In genomic region chr7:158423190-158423555, GRCh38 we compare ENCODE assay signal across 22 cellular contexts.
DNase-seq lines count a peak whose midpoint lies in the region; ATAC-seq and TF ChIP-seq lines count a peak whose summit lies in the region.
"Had no signal": no experiment of that assay in that cellular context is flagged by ENCODE, and none has a peak within 500 bp of the region (broad histone marks: within the 10 kb centered on the region; RNA-seq: fewer than 3 reads in every experiment).

No MANE protein-coding gene starts in this region.

- H3K4me1 ChIP-seq in BLaER1 treated with 17β-estradiol and CSF1 and Interleukin-3, amounts not matched to agents 10 nM and 100 nM, result peaks cover 19 to 40% (median 35%) of the 10 kb centered on the region in 10 experiments
- H3K4me1 ChIP-seq in HEK293 (ENCODE audit: control insufficient read depth, insufficient read depth, low read length), result no peaks in the 10 kb centered on the region
- H3K4me1 ChIP-seq: Peyer's patch had no signal

- CTCF ChIA-PET in HEK293 (lab: Yijun Ruan, JAX), result no interaction called here

- peak overlapping the region in 5 of 11 experiments; percentile 25 to 55 (median 38); a peak in 6 of 22 replicates for H3K9ac ChIP-seq in BLaER1 treated with 17β-estradiol and CSF1 and Interleukin-3, amounts not matched to agents 10 nM and 100 nM

- H4K20me1 ChIP-seq in BLaER1 treated with 17β-estradiol and CSF1 and Interleukin-3, amounts not matched to agents 10 nM and 100 nM, result no peaks in the 10 kb centered on the region

- TF ChIP-seq CTCF in HEK293 (tag by site-specific recombination; IDR thresholded peaks at IDR 0.05) (no peak), chondrocyte (IDR thresholded peaks at IDR 0.05) (no peak)

- H3K27ac ChIP-seq in BLaER1 treated with 17β-estradiol and CSF1 and Interleukin-3, amounts not matched to agents 10 nM and 100 nM, result peak overlapping the region in 7 of 11 experiments; percentile 1 to 71 (median 52); a peak in 10 of 22 replicates
- H3K27ac ChIP-seq in HEK293 (ENCODE audit: extremely low read depth, low read depth, low read length), result no peak overlapping the region
- H3K27ac ChIP-seq: Peyer's patch, SK-N-MC had no signal

- peaks cover 2% of the 10 kb centered on the region for H3K9me3 Mint-ChIP-seq in chondrocyte (ENCODE audit: low read depth)
- peaks cover 2% of the 10 kb centered on the region for H3K9me3 Mint-ChIP-seq in stimulated activated memory B cell treated with anti-CD40 and anti-IgM and Interleukin-4, amounts not matched to agents 10 μg/mL and 1 μg/mL and 100 μg/mL, for 72 hours

- no peak overlapping the region for H3K4me3 Mint-ChIP-seq in chondrocyte (ENCODE audit: unreplicated experiment)
- H3K4me3 Mint-ChIP-seq in stimulated activated memory B cell treated with anti-CD40 and anti-IgM and Interleukin-4, amounts not matched to agents 10 μg/mL and 1 μg/mL and 100 μg/mL, for 72 hours, result no peak overlapping the region
- H3K4me3 Mint-ChIP-seq: B cell, H9 had no signal

- DNase-seq in chondrocyte (ENCODE audit: low spot score) (peak; percentile 35), kidney tubule cell (ENCODE audit: low spot score) (no peak), EL (no peak), NCI-H2227 (lab: John Stamatoyannopoulos, UW; ENCODE audit: unreplicated experiment) (no peak)
- DNase-seq: Calu3, DMS153, DND-41, H9, KG1, MG63, NCI-H1048, NCI-H1417, NCI-H1694, NCI-H2029 treated with DMSO at 0.1 percent for 48 hours, NCI-H2227 treated with DMSO at 0.1 percent for 48 hours, SIG-M5 had no signal

- H3K4me2 ChIP-seq in BLaER1 treated with 17β-estradiol and CSF1 and Interleukin-3, amounts not matched to agents 10 nM and 100 nM, result peak overlapping the region; percentile 72 to 97 (median 84)

- H3K9me3 ChIP-seq in BLaER1 treated with 17β-estradiol and CSF1 and Interleukin-3, amounts not matched to agents 10 nM and 100 nM (replicated peaks in 1 of 11), result peaks cover 8 to 20% (median 14%) of the 10 kb centered on the region in 11 experiments; a peak in 21 of 22 replicates
- H3K9me3 ChIP-seq in HEK293 (ENCODE audit: control insufficient read depth, insufficient read depth, low read depth, low read length), result no peaks in the 10 kb centered on the region
- H3K9me3 ChIP-seq: MG63, Peyer's patch had no signal

- H3K36me3 Mint-ChIP-seq in chondrocyte (ENCODE audit: low read depth), result no peaks in the 10 kb centered on the region
- H3K36me3 Mint-ChIP-seq in stimulated activated memory B cell treated with anti-CD40 and anti-IgM and Interleukin-4, amounts not matched to agents 10 μg/mL and 1 μg/mL and 100 μg/mL, for 72 hours, result no peaks in the 10 kb centered on the region

- H3K27me3 Mint-ChIP-seq in chondrocyte (ENCODE audit: low read depth), result no peaks in the 10 kb centered on the region
- H3K27me3 Mint-ChIP-seq in stimulated activated memory B cell treated with anti-CD40 and anti-IgM and Interleukin-4, amounts not matched to agents 10 μg/mL and 1 μg/mL and 100 μg/mL, for 72 hours, result no peaks in the 10 kb centered on the region
- H3K27me3 Mint-ChIP-seq: B cell had no signal

- no peak overlapping the region for H3K27ac Mint-ChIP-seq in chondrocyte (ENCODE audit: unreplicated experiment)
- H3K27ac Mint-ChIP-seq in stimulated activated memory B cell treated with anti-CD40 and anti-IgM and Interleukin-4, amounts not matched to agents 10 μg/mL and 1 μg/mL and 100 μg/mL, for 72 hours, result no peak overlapping the region
- H3K27ac Mint-ChIP-seq: B cell, H9 had no signal

- no peaks in the 10 kb centered on the region; a peak in 1 of 22 replicates for H3K36me3 ChIP-seq in BLaER1 treated with 17β-estradiol and CSF1 and Interleukin-3, amounts not matched to agents 10 nM and 100 nM
- H3K36me3 ChIP-seq in HEK293 (ENCODE audit: control insufficient read depth in 2 of 2, insufficient read depth in 1 of 2, low read length in 2 of 2), result no peaks in the 10 kb centered on the region
- H3K36me3 ChIP-seq: MG63, Peyer's patch had no signal

- POLR2A ChIA-PET in HEK293 (lab: Yijun Ruan, JAX), result no interaction called here

- H3K4me3 ChIP-seq in BLaER1 treated with 17β-estradiol and CSF1 and Interleukin-3, amounts not matched to agents 10 nM and 100 nM, result peak overlapping the region in 3 of 10 experiments; percentile 12 to 20 (median 14); a peak in 3 of 20 replicates
- no peak overlapping the region for H3K4me3 ChIP-seq in HEK293 (ENCODE audit: low read depth, low read length)
- H3K4me3 ChIP-seq: MG63, Peyer's patch, SK-N-MC had no signal

- ATAC-seq in stimulated activated memory B cell treated with anti-CD40 and anti-IgM and Interleukin-4, amounts not matched to agents 10 μg/mL and 1 μg/mL and 100 μg/mL, for 72 hours, result peak; percentile 57

- no peaks in the 10 kb centered on the region for H3K27me3 ChIP-seq in BLaER1 treated with 17β-estradiol and CSF1 and Interleukin-3, amounts not matched to agents 10 nM and 100 nM
- H3K27me3 ChIP-seq: MG63, Peyer's patch had no signal

- no peaks in the 10 kb centered on the region for H3K4me1 Mint-ChIP-seq in chondrocyte (ENCODE audit: low read depth)
- no peaks in the 10 kb centered on the region for H3K4me1 Mint-ChIP-seq in stimulated activated memory B cell treated with anti-CD40 and anti-IgM and Interleukin-4, amounts not matched to agents 10 μg/mL and 1 μg/mL and 100 μg/mL, for 72 hours
- H3K4me1 Mint-ChIP-seq: B cell had no signal

TF ChIP-seq in HEK293, 187 proteins besides CTCF, POLR2A, EP300 and RAD21:
- no peak for TF ChIP-seq ZNF335 (tag by site-specific recombination; conservative IDR thresholded peaks at IDR 0.05)
- no peak for TF ChIP-seq ZNF362 (tag by site-specific recombination; IDR thresholded peaks at IDR 0.05)
- peak; percentile 75 for TF ChIP-seq PRDM10 (tag by site-specific recombination; IDR thresholded peaks at IDR 0.05)
- no peak for TF ChIP-seq ZBTB49 (tag by site-specific recombination; IDR thresholded peaks at IDR 0.05; ENCODE audit: low read depth)
